17 cellular contexts compared by ENCODE assay signal in the genomic region with DNA sequence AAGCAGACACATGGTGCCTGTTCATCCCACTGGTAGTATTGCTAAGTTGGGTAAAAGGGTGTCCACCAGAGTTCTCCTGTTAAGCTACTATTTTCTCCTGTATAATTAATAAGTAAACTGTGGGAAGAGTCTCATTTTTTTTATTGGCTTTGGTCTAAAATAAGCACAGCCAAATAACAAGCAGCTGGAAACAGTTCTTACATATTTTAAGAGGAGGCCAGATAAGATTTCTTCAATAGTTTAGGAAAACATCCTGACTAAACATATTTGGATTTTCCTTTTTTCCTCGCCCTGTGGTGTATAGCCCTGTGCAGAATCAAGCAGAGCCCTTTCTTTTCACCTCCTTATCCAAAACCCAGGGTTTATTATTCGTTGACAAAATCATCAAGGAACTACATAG.
"Had no signal": no experiment of that assay in that cellular context is flagged by ENCODE, and none has a peak within 500 bp of the region (broad histone marks: within the 10 kb centered on the region; RNA-seq: fewer than 3 reads in every experiment).

No MANE protein-coding gene starts in this region.

- H3K4me3 Mint-ChIP-seq: activated naive CD4-positive, alpha-beta T cell treated with anti-CD3 and anti-CD28 coated beads for 36 hours; activated naive CD8-positive, alpha-beta T cell treated with anti-CD3 and anti-CD28 coated beads, Interleukin-2, amount 50 U/mL, for 24 hours; naive thymus-derived CD8-positive, alpha-beta T cell; T-cell had no signal

- DNase-seq: activated CD4-positive, alpha-beta T cell treated with anti-CD3 and anti-CD28 coated beads, Interleukin-2, amount 50 U/mL, for 4 hours; activated naive CD4-positive, alpha-beta T cell treated with anti-CD3 and anti-CD28 coated beads for 36 hours; activated naive CD8-positive, alpha-beta T cell treated with anti-CD3 and anti-CD28 coated beads, Interleukin-2, amount 50 U/mL, for 24 hours; head of caudate nucleus; naive thymus-derived CD8-positive, alpha-beta T cell; occipital lobe; psoas muscle; right lobe of liver; stimulated activated CD4-positive, alpha-beta T cell treated with anti-CD3 and anti-CD28 coated beads, Interleukin-1b, Interleukin-23, amount 100 ng/mL, for 48 hours; stomach; T-cell; T-helper 9 cell; testis had no signal

- H3K4me3 ChIP-seq: esophagus muscularis mucosa, psoas muscle, right lobe of liver, SK-N-MC, stomach, testis had no signal

- ATAC-seq: activated CD4-positive, CD25-positive, alpha-beta regulatory T cell treated with anti-CD3 and anti-CD28 coated beads, Interleukin-2, amount 50 U/mL, for 24 hours; activated naive CD8-positive, alpha-beta T cell treated with anti-CD3 and anti-CD28 coated beads, Interleukin-2, amount 50 U/mL, for 24 hours; naive thymus-derived CD8-positive, alpha-beta T cell; psoas muscle; right lobe of liver; T-cell had no signal

- H3K9me3 ChIP-seq: esophagus muscularis mucosa, psoas muscle, right lobe of liver, testis had no signal

- H3K36me3 Mint-ChIP-seq: naive thymus-derived CD8-positive, alpha-beta T cell; T-cell had no signal

- H3K36me3 ChIP-seq: esophagus muscularis mucosa, right lobe of liver, stomach had no signal

- H3K27me3 ChIP-seq: esophagus muscularis mucosa, right lobe of liver, stomach, testis had no signal

- H3K27me3 Mint-ChIP-seq: activated naive CD8-positive, alpha-beta T cell treated with anti-CD3 and anti-CD28 coated beads, Interleukin-2, amount 50 U/mL, for 24 hours; T-cell had no signal

- H3K27ac ChIP-seq: psoas muscle, right lobe of liver, SK-N-MC, stomach, testis had no signal

- H3K27ac Mint-ChIP-seq: activated naive CD4-positive, alpha-beta T cell treated with anti-CD3 and anti-CD28 coated beads for 36 hours; activated naive CD8-positive, alpha-beta T cell treated with anti-CD3 and anti-CD28 coated beads, Interleukin-2, amount 50 U/mL, for 24 hours; activated T-helper 2 cell treated with anti-CD3 and anti-CD28 coated beads, Interferon-gamma antibody, Interleukin-2, Interleukin-4, amounts not matched to agents 10 μg/mL and 5 μg/mL and 100 μg/mL, durations not matched to agents 14 hours and 24 hours and 36 hours; naive thymus-derived CD8-positive, alpha-beta T cell; T-cell had no signal

- H3K9me3 Mint-ChIP-seq: activated naive CD8-positive, alpha-beta T cell treated with anti-CD3 and anti-CD28 coated beads, Interleukin-2, amount 50 U/mL, for 24 hours; activated T-helper 2 cell treated with anti-CD3 and anti-CD28 coated beads, Interferon-gamma antibody, Interleukin-2, Interleukin-4, amounts not matched to agents 10 μg/mL and 5 μg/mL and 100 μg/mL, durations not matched to agents 14 hours and 24 hours and 36 hours had no signal
